Comparison of ENCODE assay signal across 1 cellular context in genomic region chr13:46097015-46097414, GRCh38.
A peak's percentile ranks its signal among the peaks of the same experiment; 100 is the strongest.
TF ChIP-seq lines count a peak whose summit lies in the region.

No MANE protein-coding gene starts in this region.

TF ChIP-seq in liver, 16 proteins besides CTCF, POLR2A, EP300 and RAD21 (continued from another document):
- TF ChIP-seq FOXA2 (IDR thresholded peaks at IDR 0.05): peak; percentile 99
- TF ChIP-seq NR2F2 (IDR thresholded peaks at IDR 0.05): no peak
- peak; percentile 75 to 97 for TF ChIP-seq JUND (IDR thresholded peaks at IDR 0.05)
- peak; percentile 98 for TF ChIP-seq FOXA1 (IDR thresholded peaks at IDR 0.05)
